In the genomic region with DNA sequence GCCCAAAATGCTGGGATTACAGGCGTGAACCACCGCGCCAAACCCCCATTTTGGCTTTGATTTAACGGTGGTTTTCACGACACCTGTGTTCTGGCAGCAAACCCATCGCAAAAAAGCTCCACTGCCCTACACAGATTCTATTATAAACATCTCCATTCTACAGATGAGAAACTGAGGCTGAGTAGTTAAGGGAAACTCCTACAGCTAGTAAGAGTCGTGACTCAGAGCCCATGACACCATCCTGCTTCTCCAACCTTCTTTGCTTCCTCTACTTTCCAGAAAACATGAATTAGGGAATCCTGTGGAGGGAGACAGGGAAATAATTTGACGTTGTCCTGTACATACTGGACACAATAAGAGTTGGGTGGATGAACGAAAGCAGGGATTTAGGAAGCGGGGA, we compare ENCODE assay signal across 8 cellular contexts. TPM values are rescaled to one million over a fixed set of nuclear protein-coding genes. Genes with fewer than 3 reads are reported as not detected.
DNase-seq lines count a peak whose midpoint lies in the region; ATAC-seq and TF ChIP-seq lines count a peak whose summit lies in the region.

No MANE protein-coding gene starts in this region.

- no peak for ATAC-seq in heart left ventricle
- no peak for ATAC-seq in left cardiac atrium
- ATAC-seq in body of pancreas, result no peak
- no peak for ATAC-seq in HG03135 (IDR thresholded peaks at IDR 0.05; ENCODE audit: unreplicated experiment)
- ATAC-seq in HG03095 (IDR thresholded peaks at IDR 0.05; ENCODE audit: unreplicated experiment), result no peak

- H3K36me3 ChIP-seq in heart left ventricle, result peaks cover 0 to 22% (median 8%) of the 10 kb centered on the region in 9 donors
- H3K36me3 ChIP-seq in body of pancreas (replicated peaks in 1 of 2; ENCODE audit: insufficient read depth in 1 of 2, low read depth in 2 of 2), result no peaks in the 10 kb centered on the region
- H3K36me3 ChIP-seq in mesodermal cell (ENCODE audit: control insufficient read depth, insufficient read depth, low read length), result peaks cover 5% of the 10 kb centered on the region
- H3K36me3 ChIP-seq in uterus, result no peaks in the 10 kb centered on the region

- intact Hi-C loops in heart left ventricle (cut with DNase I) (loop anchor here in 5 of 10 donors (1.0 to 5.0 kb wide), 6 partner anchors 13 to 110 kb away; a partner anchor contains a TSS), left cardiac atrium (cut with DNase I) (no loop called here), body of pancreas (cut with DNase I) (no loop called here), uterus (cut with DNase I; ENCODE audit: low total_unique reads) (no loop called here)

- no peak for TF ChIP-seq CTCF in heart left ventricle (IDR thresholded peaks at IDR 0.05)
- TF ChIP-seq CTCF in body of pancreas (IDR thresholded peaks at IDR 0.05), result no peak
- no peak for TF ChIP-seq CTCF in uterus (IDR thresholded peaks at IDR 0.05)

- H3K9me3 ChIP-seq in heart left ventricle, result no peaks in the 10 kb centered on the region
- no peaks in the 10 kb centered on the region for H3K9me3 ChIP-seq in body of pancreas
- no peaks in the 10 kb centered on the region for H3K9me3 ChIP-seq in mesodermal cell (ENCODE audit: control insufficient read depth, low read length)
- H3K9me3 ChIP-seq in uterus, result no peaks in the 10 kb centered on the region

- no peak for DNase-seq in heart left ventricle
- no peak for DNase-seq in left cardiac atrium
- DNase-seq in body of pancreas, result no peak
- DNase-seq in uterus, result no peak
- DNase-seq in cerebellar cortex (ENCODE audit: low spot score), result no peak

- WGBS in heart left ventricle, 4 donors, result 59 to 65% (median 59%) methylated on average over 10 of the region's 10 CpGs
- 52 to 55% methylated on average over 10 of the region's 10 CpGs for WGBS in body of pancreas, 2 donors
- 71 to 83% methylated on average over 5 to 9 of the region's 10 CpGs for WGBS in mesodermal cell (ENCODE audit: insufficient coverage in 2 of 2), 2 experiments

- peak overlapping the region in 10 of 12 donors; percentile 88 to 96 (median 92) for H3K27ac ChIP-seq in heart left ventricle
- peak overlapping the region in 3 of 4 donors; percentile 84 to 93 (median 87) for H3K27ac ChIP-seq in body of pancreas
- peak overlapping the region; percentile 82 for H3K27ac ChIP-seq in mesodermal cell (ENCODE audit: low read depth, low read length, severe bottlenecking)
- peak overlapping the region; percentile 88 to 92 for H3K27ac ChIP-seq in uterus

- no peaks in the 10 kb centered on the region for H3K27me3 ChIP-seq in heart left ventricle
- no peaks in the 10 kb centered on the region for H3K27me3 ChIP-seq in body of pancreas
- H3K27me3 ChIP-seq in uterus, result no peaks in the 10 kb centered on the region

- H3K4me3 ChIP-seq in heart left ventricle (peak overlapping the region in 10 of 12 donors; percentile 65 to 74 (median 71)), body of pancreas (no peak overlapping the region), mesodermal cell (ENCODE audit: extremely low read depth, insufficient read depth, low read length, poor library complexity, severe bottlenecking) (peak overlapping the region; percentile 65), uterus (peak overlapping the region; percentile 62 to 64)

- H3K4me1 ChIP-seq in heart left ventricle (peaks cover 0 to 18% (median 10%) of the 10 kb centered on the region in 12 donors), body of pancreas (peaks cover 16% of the 10 kb centered on the region), mesodermal cell (ENCODE audit: control insufficient read depth, insufficient read depth, low read length, poor library complexity, severe bottlenecking) (peaks cover 4% of the 10 kb centered on the region), uterus (no peaks in the 10 kb centered on the region)

- no peak for TF ChIP-seq POLR2A in heart left ventricle (IDR thresholded peaks at IDR 0.05)
- no peak for TF ChIP-seq POLR2A in body of pancreas (IDR thresholded peaks at IDR 0.05)
- TF ChIP-seq POLR2A in uterus (IDR thresholded peaks at IDR 0.05), result no peak

RNA-seq across cellular contexts. Expression of a gene that starts 0.4 kb away (rescaled TPM):
- 10 to 100 TPM; 12.7 to 33.0 (median 17.9) TPM for total RNA-seq in heart left ventricle
- 10 to 100 TPM; 14.8 to 29.5 TPM for polyA plus RNA-seq in heart left ventricle
- 10 to 100 TPM; 17.2 to 20.1 TPM for total RNA-seq in left cardiac atrium
- total RNA-seq in body of pancreas, result 10 to 100 TPM in 1 of 2 donors, 1 to 10 TPM in 1; 7.9 to 10.6 TPM
- 20.2 TPM for polyA plus RNA-seq in mesodermal cell (2013, experiment 1 of 2)
- polyA plus RNA-seq in mesodermal cell (2013, experiment 2 of 2), result 19.7 TPM
- total RNA-seq in uterus, result 10 to 100 TPM; 13.1 to 27.6 (median 20.6) TPM

RNA-seq across cellular contexts. Expression of a gene that starts 12.8 kb away (rescaled TPM):
- total RNA-seq in heart left ventricle (100 to 1,000 TPM in 7 of 9 donors, 10 to 100 TPM in 2; 90.3 to 241 (median 116) TPM), left cardiac atrium (100 to 1,000 TPM; 110 to 116 TPM), body of pancreas (10 to 100 TPM; 67.6 to 75.5 TPM), uterus (100 to 1,000 TPM in 2 of 4 donors, 10 to 100 TPM in 2; 63.5 to 120 (median 93.8) TPM)
- 100 to 1,000 TPM; 126 to 158 TPM for polyA plus RNA-seq in heart left ventricle
- 124 TPM for polyA plus RNA-seq in mesodermal cell (2013, experiment 1 of 2)
- 108 TPM for polyA plus RNA-seq in mesodermal cell (2013, experiment 2 of 2)

RNA-seq across cellular contexts. Expression of a gene that starts 14.2 kb away (rescaled TPM):
- total RNA-seq in heart left ventricle, result 1 to 10 TPM; 4.3 to 9.1 (median 6.2) TPM
- 10 to 100 TPM in 1 of 2 donors, 1 to 10 TPM in 1; 4.8 to 14.6 TPM for polyA plus RNA-seq in heart left ventricle
- total RNA-seq in left cardiac atrium, result 1 to 10 TPM; 5.2 to 9.5 TPM
- 10 to 100 TPM in 1 of 2 donors, 1 to 10 TPM in 1; 5.4 to 30.3 TPM for total RNA-seq in body of pancreas
- polyA plus RNA-seq in mesodermal cell (2013, experiment 1 of 2), result 14.5 TPM
- polyA plus RNA-seq in mesodermal cell (2013, experiment 2 of 2), result 13.4 TPM
- total RNA-seq in uterus, result 10 to 100 TPM in 1 of 4 donors, 1 to 10 TPM in 3; 1.5 to 22.3 (median 7.9) TPM

RNA-seq across cellular contexts. Expression of a gene that starts 30.0 kb away (rescaled TPM):
- 10 to 100 TPM in 1 of 9 donors, 1 to 10 TPM in 7, under 1 TPM in 1; 0.87 to 33.4 (median 1.5) TPM for total RNA-seq in heart left ventricle
- polyA plus RNA-seq in heart left ventricle, result 1 to 10 TPM; 1.6 to 2.0 TPM
- 1 to 10 TPM; 1.4 to 1.6 TPM for total RNA-seq in left cardiac atrium
- 10 to 100 TPM in 1 of 2 donors, 1 to 10 TPM in 1; 2.3 to 20.8 TPM for total RNA-seq in body of pancreas
- 0.63 TPM for polyA plus RNA-seq in mesodermal cell (2013, experiment 1 of 2)
- polyA plus RNA-seq in mesodermal cell (2013, experiment 2 of 2), result 0.35 TPM
- 1 to 10 TPM in 1 of 4 donors, under 1 TPM in 1, not detected in 2; 0.90 to 3.7 TPM for total RNA-seq in uterus

RNA-seq across cellular contexts. Expression of a gene that starts 31.5 kb away (rescaled TPM):
- total RNA-seq in heart left ventricle (1 to 10 TPM; 2.6 to 7.4 (median 3.4) TPM), left cardiac atrium (1 to 10 TPM; 6.6 to 7.0 TPM), body of pancreas (10 to 100 TPM in 1 of 2 donors, 1 to 10 TPM in 1; 1.6 to 11.5 TPM), uterus (10 to 100 TPM in 2 of 4 donors, under 1 TPM in 2; 0.59 to 37.1 (median 17.6) TPM)
- polyA plus RNA-seq in heart left ventricle, result 1 to 10 TPM; 2.7 to 7.4 TPM
- 0.41 TPM for polyA plus RNA-seq in mesodermal cell (2013, experiment 1 of 2)
- not detected for polyA plus RNA-seq in mesodermal cell (2013, experiment 2 of 2)

Comparison
In these comparisons a context has a peak if more than half of its experiments do, and no peak if none do; other contexts are left out.
1. H3K4me3 ChIP-seq: peak in heart left ventricle (10 of 12), mesodermal cell (single experiment) and uterus (2 of 2); none in body of pancreas (0 of 2).
2. Peak in every context shown above with its lines, with median percentiles within 50 percentile points of each other: H3K27ac ChIP-seq.